In genomic region chr3:64918989-64919388, GRCh38 we compare ENCODE assay signal across 23 cellular contexts.
"Had no signal": no experiment of that assay in that cellular context is flagged by ENCODE, and none has a peak within 500 bp of the region (broad histone marks: within the 10 kb centered on the region; RNA-seq: fewer than 3 reads in every experiment).

No MANE protein-coding gene starts in this region.

- H3K36me3 ChIP-seq: esophagus muscularis mucosa, neutrophil, suprapubic skin, thyroid gland, vagina had no signal

- H3K9me3 ChIP-seq: esophagus muscularis mucosa, mucosa of descending colon, neutrophil, psoas muscle, suprapubic skin, thyroid gland, vagina had no signal

- DNase-seq: cortex of kidney; dorsolateral prefrontal cortex; effector CD8-positive, alpha-beta T cell; foreskin keratinocyte; head of caudate nucleus; kidney; left cardiac atrium; left ventricle myocardium superior; mucosa of descending colon; naive thymus-derived CD8-positive, alpha-beta T cell; psoas muscle; retina; stimulated activated CD4-positive, alpha-beta T cell treated with anti-CD3 and anti-CD28 coated beads, Interleukin-4, amount 100 ng/mL, for 1 hour; stimulated activated CD8-positive, alpha-beta memory T cell treated with anti-CD3 and anti-CD28 coated beads, Interleukin-4, amount 100 ng/mL, for 48 hours; stimulated activated naive CD8-positive, alpha-beta T cell treated with anti-CD3 and anti-CD28 coated beads, Interleukin-15, Interleukin-2, amounts not matched to agents 100 U/mL and 50 U/mL, for 24 hours; thyroid gland had no signal

- H3K4me3 ChIP-seq: dorsolateral prefrontal cortex, esophagus muscularis mucosa, hepatocyte, lung, mucosa of descending colon, psoas muscle, suprapubic skin, thyroid gland, vagina had no signal

- H3K4me2 ChIP-seq: hepatocyte had no signal

- H3K27me3 ChIP-seq: dorsolateral prefrontal cortex, esophagus muscularis mucosa, foreskin keratinocyte, hepatocyte, neutrophil, suprapubic skin, thyroid gland, vagina had no signal

- ATAC-seq: foreskin keratinocyte; left cardiac atrium; left ventricle myocardium superior; mucosa of descending colon; naive thymus-derived CD8-positive, alpha-beta T cell; psoas muscle; stimulated activated effector memory CD8-positive, alpha-beta T cell treated with anti-CD3 and anti-CD28 coated beads, Interleukin-12 subunit alpha, Interleukin-12 subunit beta, amount 100 ng/mL, for 72 hours; stimulated activated naive CD8-positive, alpha-beta T cell treated with anti-CD3 and anti-CD28 coated beads, Interleukin-15, Interleukin-2, amounts not matched to agents 100 U/mL and 50 U/mL, for 24 hours had no signal

- H3K27ac ChIP-seq: dorsolateral prefrontal cortex, esophagus muscularis mucosa, foreskin keratinocyte, neutrophil, psoas muscle, suprapubic skin, thyroid gland, vagina had no signal

- H2AFZ ChIP-seq: hepatocyte had no signal
